In the genomic region with DNA sequence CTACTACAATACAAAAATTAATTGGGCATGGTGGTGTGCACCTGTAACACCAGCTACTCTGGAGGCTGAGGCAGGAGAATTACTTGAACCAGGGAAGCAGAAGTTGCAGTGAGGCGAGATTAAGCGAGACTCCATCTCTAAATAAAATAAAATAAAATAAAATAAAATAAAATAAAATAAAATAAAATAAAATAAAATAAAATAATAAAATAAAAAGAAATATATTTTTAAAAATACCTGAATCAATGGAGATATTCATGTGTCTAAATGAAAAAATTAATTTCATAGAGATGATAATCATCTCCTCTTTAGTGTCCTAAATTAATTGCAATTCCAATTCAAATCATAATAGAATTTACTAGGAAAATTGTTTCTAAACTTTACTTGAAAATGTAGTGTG, we compare ENCODE assay signal across 11 cellular contexts.
"Had no signal": no experiment of that assay in that cellular context is flagged by ENCODE, and none has a peak within 500 bp of the region (broad histone marks: within the 10 kb centered on the region; RNA-seq: fewer than 3 reads in every experiment).

No MANE protein-coding gene starts in this region.

- H3K4me3 Mint-ChIP-seq: GM23338, H9, HFFc6 had no signal

- H3K9me3 Mint-ChIP-seq: GM23338, HFFc6 had no signal

- H3K27ac Mint-ChIP-seq: GM23338, H9, HFFc6 had no signal

- FAIRE-seq: H1, H54 had no signal

- H3K4me1 ChIP-seq: HAP-1 had no signal

- H3K36me3 ChIP-seq: HAP-1 had no signal

- DNase-seq: GM23248, GOT3, H7, H9, HCEC 1CT, HFFc6 had no signal

- H3K9me3 ChIP-seq: HAP-1 had no signal

- H3K27ac ChIP-seq: GM23248 had no signal

- H3K4me1 Mint-ChIP-seq: GM23338, H9 had no signal

- H3K4me3 ChIP-seq: GM23248, GM23338, HAP-1 had no signal

- ATAC-seq: GM23338, HCT116 had no signal
